ENCODE assay signal across 22 cellular contexts in genomic region chr17:80629298-80630028, GRCh38.
"Had no signal": no experiment of that assay in that cellular context is flagged by ENCODE, and none has a peak within 500 bp of the region (broad histone marks: within the 10 kb centered on the region; RNA-seq: fewer than 3 reads in every experiment).

No MANE protein-coding gene starts in this region.

- H3K4me3 ChIP-seq: K562, SJSA1, SK-N-MC had no signal

- H3K4me1 ChIP-seq: SJSA1 had no signal

- ATAC-seq: K562 had no signal

- DNase-seq: Kasumi-1, NCI-H1092, NCI-H1105 treated with DMSO at 0.1 percent for 48 hours, NCI-H1417 treated with DMSO at 0.1 percent for 48 hours, NCI-H146, NCI-H187, NCI-H2029, NCI-H2081 treated with DMSO at 0.1 percent for 48 hours, NCI-H2171, NCI-H226, NCI-H446, NCI-H510A, NCI-H524 treated with DMSO at 0.1 percent for 48 hours, NCI-H69, NCI-H774, Right ventricle myocardium superior, RPMI8226, SIG-M5 had no signal

- H3K27ac ChIP-seq: KMS-11, SJSA1, SK-N-MC had no signal

- H3K9me3 ChIP-seq: SJSA1 had no signal

- H3K27me3 ChIP-seq: SJSA1 had no signal
